ENCODE assay signal across 9 cellular contexts in genomic region chr7:85376589-85376988, GRCh38.
"Had no signal": no experiment of that assay in that cellular context is flagged by ENCODE, and none has a peak within 500 bp of the region (broad histone marks: within the 10 kb centered on the region; RNA-seq: fewer than 3 reads in every experiment).

No MANE protein-coding gene starts in this region.

- H3K4me3 ChIP-seq: GM23248, GM23338, HAP-1 had no signal

- H3K9me3 ChIP-seq: HAP-1 had no signal

- ATAC-seq: GM23338, HCT116 had no signal

- H3K4me2 ChIP-seq: GM23338 had no signal

- H3K9ac ChIP-seq: GM23248 had no signal

- H2AFZ ChIP-seq: GM23248, GM23338 had no signal

- H3K4me1 ChIP-seq: HAP-1 had no signal

- DNase-seq: GM23248, GOT3, H7, H9, HCEC 1CT, HFFc6 had no signal

- H3K36me3 ChIP-seq: HAP-1 had no signal

- H3K27ac ChIP-seq: GM23248 had no signal
